In the genomic region with DNA sequence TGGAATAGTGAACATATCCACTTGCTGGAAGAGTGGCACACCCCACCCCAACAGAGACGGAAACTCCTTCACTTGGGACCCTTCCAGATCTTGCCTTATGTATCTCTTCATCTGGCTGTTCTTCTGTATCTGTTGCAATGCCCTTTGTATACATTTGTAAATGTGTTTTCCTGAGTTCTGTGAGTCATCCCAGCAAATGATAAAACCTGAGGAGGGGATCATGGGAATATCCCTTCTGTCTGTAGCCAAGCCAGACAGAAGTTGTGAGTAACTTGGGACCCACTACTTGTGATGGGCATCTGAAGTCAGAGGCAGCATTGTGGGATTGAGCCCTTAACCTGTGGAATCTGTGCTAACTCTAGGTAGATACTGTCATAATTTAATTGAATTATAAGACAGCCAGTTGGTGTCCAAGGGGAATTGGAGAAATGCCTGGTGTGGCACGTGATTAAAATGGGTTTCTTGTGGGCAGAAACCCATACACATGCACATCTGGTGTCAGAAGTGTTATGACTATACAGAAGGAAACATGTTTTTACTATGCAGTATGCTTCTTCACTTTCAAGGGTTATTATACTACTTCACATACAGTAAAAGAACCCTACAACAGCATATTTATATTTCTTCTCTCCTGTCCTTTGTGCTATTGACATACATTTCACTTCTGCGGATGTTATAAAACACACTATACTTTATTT, we compare ENCODE assay signal across 1 cellular context.
TF ChIP-seq lines count a peak whose summit lies in the region.

No MANE protein-coding gene starts in this region.

TF ChIP-seq in HepG2, 621 proteins besides CTCF, POLR2A, EP300 and RAD21:
- 0 out of 2 replicates have a peak, but pooled peaks have one; percentile 28 for TF ChIP-seq FOSL2 (CRISPR knock-in tag; IDR thresholded peaks at IDR 0.05)
- TF ChIP-seq ZNF30 (CRISPR knock-in tag; IDR thresholded peaks at IDR 0.05), result no peak
